Comparison of ENCODE assay signal across 2 cellular contexts in genomic region chr17:44108440-44109311, GRCh38.
TF ChIP-seq lines count a peak whose summit lies in the region.

No MANE protein-coding gene starts in this region.

TF ChIP-seq in HCT116, 20 proteins besides CTCF, POLR2A, EP300 and RAD21 (continued from another document):
- TF ChIP-seq ZBTB33 (IDR thresholded peaks at IDR 0.05; ENCODE audit: extremely low read depth, insufficient replicate concordance, low read length) = no peak
- TF ChIP-seq TCF7L2 (IDR thresholded peaks at IDR 0.05; ENCODE audit: borderline replicate concordance, extremely low read depth, insufficient read depth, insufficient read length) = no peak
- TF ChIP-seq SP1 (IDR thresholded peaks at IDR 0.05; ENCODE audit: low read depth) = no peak
TF ChIP-seq in HCT116: peak in this region for 0.

TF ChIP-seq in GM23338, 12 proteins besides CTCF, POLR2A, EP300 and RAD21 (continued from another document):
- TF ChIP-seq REST (IDR thresholded peaks at IDR 0.05; ENCODE audit: unreplicated experiment) (no peak), ZNF331 (CRISPR knock-in tag; IDR thresholded peaks at IDR 0.05; ENCODE audit: low read depth) (no peak), CREB1 (CRISPR knock-in tag; IDR thresholded peaks at IDR 0.05; ENCODE audit: low read depth) (no peak)
TF ChIP-seq in GM23338: peak in this region for 0.
